ENCODE assay signal across 28 cellular contexts in the genomic region with DNA sequence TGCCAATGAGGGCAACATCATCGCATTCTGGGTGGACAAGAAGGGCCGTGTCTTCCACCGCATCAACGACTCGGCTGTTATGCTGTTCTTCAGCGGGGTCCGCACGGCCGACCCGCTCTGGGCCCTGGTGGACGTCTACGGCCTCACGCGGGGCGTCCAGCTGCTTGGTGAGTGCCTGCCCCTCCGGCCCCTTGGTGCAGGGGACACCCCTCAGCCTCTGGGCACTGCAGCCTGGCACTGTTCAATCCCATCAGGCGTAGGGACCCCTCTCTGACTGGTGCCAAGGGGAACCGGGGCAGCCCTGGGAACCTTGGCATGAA.
"Had no signal": no experiment of that assay in that cellular context is flagged by ENCODE, and none has a peak within 500 bp of the region (broad histone marks: within the 10 kb centered on the region; RNA-seq: fewer than 3 reads in every experiment).

No MANE protein-coding gene starts in this region.

- H3K4me2 ChIP-seq: neural progenitor cell, smooth muscle cell had no signal

- H3K36me3 Mint-ChIP-seq: natural killer cell; neural progenitor cell; stimulated activated memory B cell treated with anti-CD40 and anti-IgM and Interleukin-4, amounts not matched to agents 10 μg/mL and 1 μg/mL and 100 μg/mL, for 72 hours had no signal

- H2AFZ ChIP-seq: neural progenitor cell had no signal

- H3K4me1 Mint-ChIP-seq: natural killer cell; stimulated activated memory B cell treated with anti-CD40 and anti-IgM and Interleukin-4, amounts not matched to agents 10 μg/mL and 1 μg/mL and 100 μg/mL, for 72 hours; stimulated activated naive CD8-positive, alpha-beta T cell treated with anti-CD3 and anti-CD28 coated beads, Interleukin-15, amount 100 ng/mL, for 72 hours had no signal

- H3K4me1 ChIP-seq: neural progenitor cell, prostate gland, right atrium auricular region, spleen, suprapubic skin, testis, tibial artery, upper lobe of left lung had no signal

- H3K27ac Mint-ChIP-seq: naive thymus-derived CD4-positive, alpha-beta T cell; natural killer cell; nephron; neural progenitor cell; stimulated activated memory B cell treated with anti-CD40 and anti-IgM and Interleukin-4, amounts not matched to agents 10 μg/mL and 1 μg/mL and 100 μg/mL, for 72 hours; stimulated activated naive CD8-positive, alpha-beta T cell treated with anti-CD3 and anti-CD28 coated beads, Interleukin-15, amount 100 ng/mL, for 72 hours had no signal

- H3K4me3 ChIP-seq: neural progenitor cell, pancreas, prostate gland, right atrium auricular region, skin epidermis, smooth muscle cell, spleen, suprapubic skin, testis, tibial artery, transverse colon, upper lobe of left lung had no signal

- ATAC-seq: naive thymus-derived CD4-positive, alpha-beta T cell; natural killer cell; pancreas; stimulated activated memory B cell treated with anti-CD40 and anti-IgM and Interleukin-4, amounts not matched to agents 10 μg/mL and 1 μg/mL and 100 μg/mL, for 72 hours; stimulated activated naive CD8-positive, alpha-beta T cell treated with anti-CD3 and anti-CD28 coated beads, Interleukin-15, Interleukin-2, amounts not matched to agents 100 U/mL and 50 U/mL, for 24 hours had no signal

- H3K27me3 ChIP-seq: neural progenitor cell, neutrophil, pancreas, right atrium auricular region, suprapubic skin, testis, transverse colon, upper lobe of left lung had no signal

- H3K4me3 Mint-ChIP-seq: naive thymus-derived CD4-positive, alpha-beta T cell; natural killer cell; nephron; neural progenitor cell; stimulated activated memory B cell treated with anti-CD40 and anti-IgM and Interleukin-4, amounts not matched to agents 10 μg/mL and 1 μg/mL and 100 μg/mL, for 72 hours; stimulated activated naive CD8-positive, alpha-beta T cell treated with anti-CD3 and anti-CD28 coated beads, Interleukin-15, amount 100 ng/mL, for 72 hours had no signal

- H3K27ac ChIP-seq: neural progenitor cell, neutrophil, pancreas, prostate gland, right atrium auricular region, skin epidermis, spleen, suprapubic skin, testis, tibial artery, transverse colon, upper lobe of left lung had no signal

- H3K36me3 ChIP-seq: neural progenitor cell, neutrophil, pancreas, prostate gland, right atrium auricular region, spleen, suprapubic skin, tibial artery, transverse colon, upper lobe of left lung had no signal

- H3K9me3 Mint-ChIP-seq: naive thymus-derived CD4-positive, alpha-beta T cell; natural killer cell; nephron; neural progenitor cell; stimulated activated memory B cell treated with anti-CD40 and anti-IgM and Interleukin-4, amounts not matched to agents 10 μg/mL and 1 μg/mL and 100 μg/mL, for 72 hours; stimulated activated naive CD8-positive, alpha-beta T cell treated with anti-CD3 and anti-CD28 coated beads, Interleukin-15, amount 100 ng/mL, for 72 hours had no signal

- FAIRE-seq: pancreas had no signal

- H3K9me3 ChIP-seq: neutrophil, pancreas, prostate gland, right atrium auricular region, spleen, suprapubic skin, testis, tibial artery, transverse colon, upper lobe of left lung had no signal

- DNase-seq: naive thymus-derived CD4-positive, alpha-beta T cell; natural killer cell; nucleus accumbens; retina; spleen; stimulated activated CD4-positive, alpha-beta T cell treated with anti-CD3 and anti-CD28 coated beads, Interleukin-12 subunit alpha, Interleukin-12 subunit beta, amount 100 ng/mL, for 4 hours; stimulated activated CD4-positive, alpha-beta T cell treated with anti-CD3 and anti-CD28 coated beads, Interleukin-1b, Interleukin-23, amount 100 ng/mL, for 48 hours; stimulated activated CD4-positive, alpha-beta T cell treated with anti-CD3 and anti-CD28 coated beads, Interleukin-4, amount 100 ng/mL, for 1 hour; stimulated activated CD4-positive, alpha-beta T cell treated with anti-CD3 and anti-CD28 coated beads, Interleukin-4, amount 100 ng/mL, for 4 hours; stimulated activated CD8-positive, alpha-beta memory T cell treated with anti-CD3 and anti-CD28 coated beads, Interleukin-4, amount 100 ng/mL, for 48 hours; stimulated activated naive CD4-positive, alpha-beta T cell; stimulated activated naive CD8-positive, alpha-beta T cell treated with anti-CD3 and anti-CD28 coated beads, Interleukin-15, amount 100 ng/mL, for 72 hours; stimulated activated naive CD8-positive, alpha-beta T cell treated with anti-CD3 and anti-CD28 coated beads, Interleukin-15, Interleukin-2, amounts not matched to agents 100 U/mL and 50 U/mL, for 24 hours; substantia nigra; testis; tibial artery; transverse colon had no signal

- H3K9ac ChIP-seq: neural progenitor cell had no signal
